1 cellular context compared by ENCODE assay signal in the genomic region with DNA sequence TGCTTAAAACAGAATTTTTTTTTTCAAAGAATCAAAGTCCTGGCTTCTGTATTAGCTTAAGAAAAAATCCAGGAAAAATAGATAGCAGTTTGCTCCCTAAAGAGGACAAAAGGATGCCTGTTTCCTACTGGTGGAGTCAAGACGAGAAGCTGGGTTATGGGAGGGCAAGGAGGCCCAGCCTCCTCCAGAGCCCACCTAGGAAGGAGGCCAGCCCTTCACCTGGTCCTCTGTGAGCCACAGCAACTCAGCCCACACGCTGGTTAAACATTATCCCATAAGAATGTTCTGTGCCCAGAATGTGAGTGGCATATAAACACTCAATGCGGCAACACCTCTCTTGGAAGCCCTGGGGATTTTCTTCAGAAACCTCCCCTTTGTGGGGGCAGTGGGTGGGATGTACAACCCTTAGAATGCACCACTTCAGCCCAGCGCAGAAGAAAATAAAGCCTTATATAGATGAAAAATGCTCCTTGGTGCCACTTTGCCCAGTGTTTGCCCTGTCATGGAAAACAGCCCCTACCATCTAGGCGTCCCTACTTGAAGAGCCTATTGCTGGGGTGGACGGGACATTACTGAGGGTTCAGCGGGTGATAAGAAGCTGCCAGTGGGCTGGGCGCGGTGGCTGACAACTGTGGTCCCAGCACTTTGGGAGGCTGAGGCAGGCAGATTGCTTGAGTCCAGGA.
TF ChIP-seq lines count a peak whose summit lies in the region.

No MANE protein-coding gene starts in this region.

TF ChIP-seq in A549, 52 proteins besides CTCF, POLR2A, EP300 and RAD21:
- TF ChIP-seq, protein P1, sequence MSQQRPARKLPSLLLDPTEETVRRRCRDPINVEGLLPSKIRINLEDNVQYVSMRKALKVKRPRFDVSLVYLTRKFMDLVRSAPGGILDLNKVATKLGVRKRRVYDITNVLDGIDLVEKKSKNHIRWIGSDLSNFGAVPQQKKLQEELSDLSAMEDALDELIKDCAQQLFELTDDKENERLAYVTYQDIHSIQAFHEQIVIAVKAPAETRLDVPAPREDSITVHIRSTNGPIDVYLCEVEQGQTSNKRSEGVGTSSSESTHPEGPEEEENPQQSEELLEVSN (IDR thresholded peaks at IDR 0.05; ENCODE audit: borderline replicate concordance, low read depth) = no peak
- TF ChIP-seq CBX8 (IDR thresholded peaks at IDR 0.05) = no peak
- no peak for TF ChIP-seq TFCP2L1 (CRISPR knock-in tag; IDR thresholded peaks at IDR 0.05)
- TF ChIP-seq, protein P2, sequence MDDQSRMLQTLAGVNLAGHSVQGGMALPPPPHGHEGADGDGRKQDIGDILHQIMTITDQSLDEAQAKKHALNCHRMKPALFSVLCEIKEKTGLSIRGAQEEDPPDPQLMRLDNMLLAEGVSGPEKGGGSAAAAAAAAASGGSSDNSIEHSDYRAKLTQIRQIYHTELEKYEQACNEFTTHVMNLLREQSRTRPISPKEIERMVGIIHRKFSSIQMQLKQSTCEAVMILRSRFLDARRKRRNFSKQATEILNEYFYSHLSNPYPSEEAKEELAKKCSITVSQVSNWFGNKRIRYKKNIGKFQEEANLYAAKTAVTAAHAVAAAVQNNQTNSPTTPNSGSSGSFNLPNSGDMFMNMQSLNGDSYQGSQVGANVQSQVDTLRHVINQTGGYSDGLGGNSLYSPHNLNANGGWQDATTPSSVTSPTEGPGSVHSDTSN (IDR thresholded peaks at IDR 0.05) = no peak
- TF ChIP-seq, protein P3, sequence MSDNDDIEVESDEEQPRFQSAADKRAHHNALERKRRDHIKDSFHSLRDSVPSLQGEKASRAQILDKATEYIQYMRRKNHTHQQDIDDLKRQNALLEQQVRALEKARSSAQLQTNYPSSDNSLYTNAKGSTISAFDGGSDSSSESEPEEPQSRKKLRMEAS (IDR thresholded peaks at IDR 0.05) = no peak
- TF ChIP-seq ZSCAN20 (CRISPR knock-in tag; IDR thresholded peaks at IDR 0.05) = no peak
- no peak for TF ChIP-seq KDM5A (IDR thresholded peaks at IDR 0.05)
- no peak for TF ChIP-seq NR3C1 (IDR thresholded peaks at IDR 0.05)
- TF ChIP-seq ZC3H11A (IDR thresholded peaks at IDR 0.05) = no peak
- TF ChIP-seq, protein P4, sequence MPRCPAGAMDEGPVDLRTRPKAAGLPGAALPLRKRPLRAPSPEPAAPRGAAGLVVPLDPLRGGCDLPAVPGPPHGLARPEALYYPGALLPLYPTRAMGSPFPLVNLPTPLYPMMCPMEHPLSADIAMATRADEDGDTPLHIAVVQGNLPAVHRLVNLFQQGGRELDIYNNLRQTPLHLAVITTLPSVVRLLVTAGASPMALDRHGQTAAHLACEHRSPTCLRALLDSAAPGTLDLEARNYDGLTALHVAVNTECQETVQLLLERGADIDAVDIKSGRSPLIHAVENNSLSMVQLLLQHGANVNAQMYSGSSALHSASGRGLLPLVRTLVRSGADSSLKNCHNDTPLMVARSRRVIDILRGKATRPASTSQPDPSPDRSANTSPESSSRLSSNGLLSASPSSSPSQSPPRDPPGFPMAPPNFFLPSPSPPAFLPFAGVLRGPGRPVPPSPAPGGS (IDR thresholded peaks at IDR 0.05) = no peak
- TF ChIP-seq BHLHE40 (IDR thresholded peaks at IDR 0.05; ENCODE audit: low read depth, low read length) = no peak
- TF ChIP-seq, protein P5, sequence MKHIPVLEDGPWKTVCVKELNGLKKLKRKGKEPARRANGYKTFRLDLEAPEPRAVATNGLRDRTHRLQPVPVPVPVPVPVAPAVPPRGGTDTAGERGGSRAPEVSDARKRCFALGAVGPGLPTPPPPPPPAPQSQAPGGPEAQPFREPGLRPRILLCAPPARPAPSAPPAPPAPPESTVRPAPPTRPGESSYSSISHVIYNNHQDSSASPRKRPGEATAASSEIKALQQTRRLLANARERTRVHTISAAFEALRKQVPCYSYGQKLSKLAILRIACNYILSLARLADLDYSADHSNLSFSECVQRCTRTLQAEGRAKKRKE (CRISPR knock-in tag; IDR thresholded peaks at IDR 0.05; ENCODE audit: low read depth) = no peak
